8 cellular contexts compared by ENCODE assay signal in the genomic region with DNA sequence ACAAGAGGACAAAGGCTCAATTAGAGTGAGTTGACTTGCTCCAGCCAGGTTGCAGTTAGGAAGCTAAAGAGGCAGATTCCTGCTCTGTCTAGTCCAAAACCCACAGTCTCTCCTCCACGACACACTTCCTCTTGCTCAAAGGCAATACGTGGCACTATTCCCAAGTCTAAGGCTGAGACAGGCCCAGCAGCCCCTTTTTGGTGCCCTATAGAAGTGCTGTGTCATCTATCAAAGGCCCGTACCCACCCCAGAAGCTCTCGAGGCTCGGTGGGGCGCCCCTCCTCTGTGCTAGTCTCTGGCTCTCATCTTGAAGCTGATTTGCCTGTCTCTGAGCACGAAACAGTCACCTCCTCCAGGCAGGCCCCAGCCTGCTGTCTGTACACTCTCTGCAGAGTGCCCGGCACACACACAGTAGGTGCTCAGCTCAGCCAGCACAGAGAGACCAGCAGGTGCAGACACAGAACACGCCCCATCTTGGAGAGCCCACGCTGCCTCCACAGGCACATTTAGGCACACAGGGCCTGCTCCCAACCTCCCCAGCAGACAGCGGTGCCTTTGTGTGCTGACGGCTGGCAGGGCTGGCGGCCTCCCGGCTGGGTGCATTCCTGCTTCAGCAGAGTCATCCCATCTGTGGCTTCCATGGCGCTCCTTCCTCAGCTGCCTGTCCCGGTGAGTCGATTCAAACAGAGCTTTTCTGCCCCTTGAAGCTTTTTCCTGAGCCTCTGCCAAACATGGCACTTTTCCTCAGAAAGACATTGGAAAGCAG. TPM values are rescaled to one million over a fixed set of nuclear protein-coding genes. Genes with fewer than 3 reads are reported as not detected.
DNase-seq lines count a peak whose midpoint lies in the region; ATAC-seq, FAIRE-seq and TF ChIP-seq lines count a peak whose summit lies in the region.

No MANE protein-coding gene starts in this region.

- peaks cover 99% of the 10 kb centered on the region for H3K36me3 Mint-ChIP-seq in MCF 10A (ENCODE audit: insufficient read depth, unreplicated experiment)

- BruUV-seq in Panc1 (replicated peaks; lab: Mats Ljungman, UMichigan) (no TSS peak), MCF 10A (replicated peaks; lab: Mats Ljungman, UMichigan) (no TSS peak)

- H3K27me3 Mint-ChIP-seq in MCF 10A (ENCODE audit: insufficient read depth, unreplicated experiment) = no peaks in the 10 kb centered on the region
- no peaks in the 10 kb centered on the region for H3K27me3 Mint-ChIP-seq in stimulated activated naive CD8-positive, alpha-beta T cell treated with anti-CD3 and anti-CD28 coated beads, Interleukin-15, amount 100 ng/mL, for 72 hours

- H3K36me3 ChIP-seq in Panc1 (ENCODE audit: control insufficient read depth, insufficient read depth, low read length) = peaks cover 6% of the 10 kb centered on the region
- peaks cover 36 to 74% of the 10 kb centered on the region in 2 experiments for H3K36me3 ChIP-seq in keratinocyte (ENCODE audit: control insufficient read depth in 2 of 2, extremely low read depth in 1 of 2, insufficient read depth in 2 of 2, low read length in 2 of 2)

- ATAC-seq in Panc1 (peak; percentile 3; the same call in 1 of the 2 replicates), HG03039 (IDR thresholded peaks at IDR 0.05; ENCODE audit: unreplicated experiment) (no peak), HG03095 (IDR thresholded peaks at IDR 0.05; ENCODE audit: unreplicated experiment) (no peak), HG02885 (IDR thresholded peaks at IDR 0.05; ENCODE audit: poor library complexity, unreplicated experiment) (no peak)
- no peak for ATAC-seq in stimulated activated naive CD8-positive, alpha-beta T cell treated with anti-CD3 and anti-CD28 coated beads, Interleukin-15, amount 100 ng/mL, for 72 hours

- H3K4me3 Mint-ChIP-seq in MCF 10A (ENCODE audit: unreplicated experiment) = no peak overlapping the region
- peak overlapping the region; percentile 89 to 97 for H3K4me3 Mint-ChIP-seq in stimulated activated naive CD8-positive, alpha-beta T cell treated with anti-CD3 and anti-CD28 coated beads, Interleukin-15, amount 100 ng/mL, for 72 hours

- in situ Hi-C loops in Panc1 (cut with HindIII; ENCODE audit: low pct_unique_long_range_greater_than_20kb, low sequenced_read_pairs) = no loop called here

- POLR2A ChIA-PET in Panc1 (lab: Charles Lee) (no interaction called here), MCF 10A (lab: Yijun Ruan, JAX) (interaction anchor here (0.7 to 5.8 kb wide), 5 partner anchors 9 to 51 kb away, joined by 3 to 120 read pairs (median 6); a partner anchor contains a TSS)

- intact Hi-C loops in Panc1 (cut with micrococcal nuclease; ENCODE audit: unreplicated experiment) = no loop called here
- intact Hi-C loops in MCF 10A (cut with micrococcal nuclease) = no loop called here

- peak; percentile 85 for FAIRE-seq in keratinocyte (lab: Jason Lieb, UNC)

- CTCF ChIA-PET in Panc1 (lab: Charles Lee) (interaction anchor here (0.6 kb wide), 1 partner anchor 73 kb away, joined by 5 read pairs; no protein-coding TSS in a partner anchor), MCF 10A (lab: Yijun Ruan, JAX) (interaction anchor here (0.6 kb wide), 1 partner anchor 61 kb away, joined by 3 read pairs; no protein-coding TSS in a partner anchor)

- H3K4me3 ChIP-seq in Panc1 (ENCODE audit: low read depth in 2 of 2, low read length in 2 of 2) (no peak overlapping the region), keratinocyte (ENCODE audit: control insufficient read depth in 2 of 3, extremely low read depth in 1 of 3, insufficient read depth in 2 of 3, low read depth in 1 of 3, low read length in 3 of 3) (peak overlapping the region in 2 of 3 experiments; percentile 7 to 40)

- peak overlapping the region; percentile 89 for H3K27ac ChIP-seq in Panc1 (ENCODE audit: low read length)
- H3K27ac ChIP-seq in keratinocyte (ENCODE audit: control insufficient read depth, insufficient read depth, low read length) = peak overlapping the region; percentile 96

- peak overlapping the region; percentile 85 for H3K9ac ChIP-seq in keratinocyte (ENCODE audit: control insufficient read depth, extremely low read depth, insufficient read depth, low read length)

- H3K9me3 ChIP-seq in Panc1 (ENCODE audit: control insufficient read depth, insufficient read depth, low read depth, low read length) (no peaks in the 10 kb centered on the region), keratinocyte (ENCODE audit: control insufficient read depth, low read depth, low read length) (no peaks in the 10 kb centered on the region)

- dilution Hi-C loops in keratinocyte (cut with MboI; ENCODE audit: extremely low pct_ligation_motif_present, low sequenced_read_pairs) = no loop called here

- peaks cover 61% of the 10 kb centered on the region for H3K4me1 Mint-ChIP-seq in MCF 10A (ENCODE audit: insufficient read depth, unreplicated experiment)
- peaks cover 99% of the 10 kb centered on the region for H3K4me1 Mint-ChIP-seq in stimulated activated naive CD8-positive, alpha-beta T cell treated with anti-CD3 and anti-CD28 coated beads, Interleukin-15, amount 100 ng/mL, for 72 hours

- peak; percentile 62 for DNase-seq in GF-D8 (lab: John Stamatoyannopoulos, UW)
- no peak for DNase-seq in Panc1 (ENCODE audit: low read depth, low spot score)
- no peak for DNase-seq in MCF 10A (ENCODE audit: unreplicated experiment)
- no peak for DNase-seq in keratinocyte (ENCODE audit: low read depth, low spot score)
- DNase-seq in stimulated activated naive CD8-positive, alpha-beta T cell treated with anti-CD3 and anti-CD28 coated beads, Interleukin-15, amount 100 ng/mL, for 72 hours = peak in 1 of 2 donors; percentile 49

- H3K27me3 ChIP-seq in Panc1 (ENCODE audit: control insufficient read depth, insufficient read depth, low read length) (no peaks in the 10 kb centered on the region), keratinocyte (ENCODE audit: control insufficient read depth, extremely low read depth, insufficient read depth, low read length) (no peaks in the 10 kb centered on the region)

- no peaks in the 10 kb centered on the region for H3K9me3 Mint-ChIP-seq in MCF 10A (ENCODE audit: unreplicated experiment)
- H3K9me3 Mint-ChIP-seq in stimulated activated naive CD8-positive, alpha-beta T cell treated with anti-CD3 and anti-CD28 coated beads, Interleukin-15, amount 100 ng/mL, for 72 hours = no peaks in the 10 kb centered on the region

- H3K4me1 ChIP-seq in Panc1 (ENCODE audit: control insufficient read depth, insufficient read depth, low read length) (peaks cover 98% of the 10 kb centered on the region), keratinocyte (ENCODE audit: control insufficient read depth, extremely low read depth, insufficient read depth, low read length) (peaks cover 97% of the 10 kb centered on the region)

- peaks cover 8% of the 10 kb centered on the region for H3K9me1 ChIP-seq in keratinocyte (ENCODE audit: control insufficient read depth, extremely low read depth, insufficient read depth, low read length)

- no peak overlapping the region for H2AFZ ChIP-seq in keratinocyte (ENCODE audit: control insufficient read depth, low read length)

- peaks cover 71% of the 10 kb centered on the region for H3K79me2 ChIP-seq in keratinocyte (ENCODE audit: control insufficient read depth, insufficient read depth, low read length)

- peak overlapping the region; percentile 89 for H3K4me2 ChIP-seq in keratinocyte (ENCODE audit: control insufficient read depth, extremely low read depth, insufficient read depth, low read depth, low read length)

- H4K20me1 ChIP-seq in keratinocyte (ENCODE audit: control insufficient read depth, extremely low read depth, insufficient read depth, low read length) = peaks cover 41% of the 10 kb centered on the region

- H3K27ac Mint-ChIP-seq in MCF 10A (ENCODE audit: low read depth, unreplicated experiment) = peak overlapping the region; percentile 68
- peak overlapping the region; percentile 93 to 96 for H3K27ac Mint-ChIP-seq in stimulated activated naive CD8-positive, alpha-beta T cell treated with anti-CD3 and anti-CD28 coated beads, Interleukin-15, amount 100 ng/mL, for 72 hours

- TF ChIP-seq CTCF in Panc1 (IDR thresholded peaks at IDR 0.05) = no peak
- TF ChIP-seq CTCF in MCF 10A (IDR thresholded peaks at IDR 0.05; ENCODE audit: unreplicated experiment) = no peak
- no peak for TF ChIP-seq CTCF in keratinocyte (optimal IDR thresholded peaks at IDR 0.05 in 1 of 3, IDR thresholded peaks at IDR 0.05 in 1 of 3, conservative IDR thresholded peaks at IDR 0.05 in 1 of 3; ENCODE audit: extremely low read depth in 1 of 3, insufficient read depth in 2 of 3, low read length in 3 of 3)

RNA-seq across cellular contexts. Expression of a gene that starts 52.7 kb away (rescaled TPM):
- total RNA-seq in Panc1 (2021; ENCODE audit: unreplicated experiment) = 788 TPM
- 1,068 TPM for polyA plus RNA-seq in Panc1 (2012; ENCODE audit: insufficient read length)
- total RNA-seq in MCF 10A (2022) = 643 and 653 TPM in 2 replicates
- polyA plus RNA-seq in keratinocyte = 277 to 489 TPM (median 351 TPM) in 3 replicates
- 526 TPM for polyA plus RNA-seq in keratinocyte (2011; ENCODE audit: low read depth)
- 357 and 388 TPM in 2 replicates for polyA plus RNA-seq in keratinocyte (2011; cell fraction: cytosol; rRNA removed)
- 864 and 995 TPM in 2 replicates for polyA plus RNA-seq in keratinocyte (2011; cell fraction: nucleus; rRNA removed)
- polyA plus RNA-seq in keratinocyte (2012; ENCODE audit: low replicate concordance) = 168 and 903 TPM in 2 replicates
- polyA minus RNA-seq in keratinocyte = 752 to 1,882 TPM (median 1,066 TPM) in 3 replicates
- polyA minus RNA-seq in keratinocyte (2011; cell fraction: cytosol; rRNA and poly(A)+ RNA removed) = 461 TPM
- polyA minus RNA-seq in keratinocyte (2011; cell fraction: nucleus; rRNA and poly(A)+ RNA removed) = 623 and 1,627 TPM in 2 replicates

Comparison
In these comparisons a context has a peak if more than half of its experiments do, and no peak if none do; other contexts are left out.
1. H3K4me3 ChIP-seq: peak in keratinocyte (2 of 3); none in Panc1 (0 of 2).